ENCODE assay signal across 8 cellular contexts in the genomic region with DNA sequence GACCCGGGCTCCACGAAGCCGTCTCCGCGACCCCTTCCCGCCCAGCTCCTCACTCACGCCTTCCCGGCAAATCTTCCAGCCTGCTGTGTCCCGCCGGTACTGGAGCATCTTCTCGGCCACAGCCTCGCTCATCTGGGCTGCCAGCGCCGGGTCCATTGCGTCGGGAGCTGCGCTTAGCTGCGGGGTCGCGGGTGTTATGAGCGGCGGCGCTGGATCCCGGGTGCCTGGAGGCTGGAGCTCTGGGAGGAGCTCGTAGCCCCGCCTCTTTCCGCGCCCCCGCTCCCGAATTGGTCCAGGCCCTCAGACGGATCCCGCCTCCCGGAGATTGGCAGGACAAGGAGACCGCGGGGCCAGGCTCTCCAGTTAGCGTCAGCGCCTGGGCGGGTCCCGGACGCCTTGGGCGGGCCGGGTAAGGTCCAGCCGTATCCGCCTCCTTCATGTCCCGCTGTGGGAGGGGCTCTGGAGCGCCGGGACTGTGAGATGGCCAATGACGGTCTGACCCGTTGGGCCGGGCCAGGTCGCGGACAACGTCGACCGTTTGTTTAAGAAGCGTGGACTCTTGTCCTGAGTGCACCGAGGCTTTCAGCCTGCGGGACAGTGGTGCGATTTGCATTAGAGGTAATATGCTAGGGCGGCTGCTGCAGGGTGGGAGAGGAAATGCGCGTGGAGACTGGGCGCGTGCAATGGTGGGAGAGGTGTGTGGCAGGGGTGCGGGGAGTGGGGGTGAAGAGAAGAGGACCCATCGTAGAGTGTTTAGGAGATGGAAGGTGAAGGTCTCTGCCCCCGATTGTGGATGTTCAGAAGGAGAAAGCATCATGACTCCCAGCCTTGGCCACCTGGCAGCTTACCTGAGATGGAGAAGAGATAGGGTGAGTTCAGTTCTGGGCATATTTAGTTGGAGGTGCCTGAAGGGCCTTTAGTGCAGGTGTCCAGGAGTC. TPM values are rescaled to one million over a fixed set of nuclear protein-coding genes. Genes with fewer than 3 reads are reported as not detected.
DNase-seq lines count a peak whose midpoint lies in the region; ATAC-seq, FAIRE-seq and TF ChIP-seq lines count a peak whose summit lies in the region.

A gene with protein sequence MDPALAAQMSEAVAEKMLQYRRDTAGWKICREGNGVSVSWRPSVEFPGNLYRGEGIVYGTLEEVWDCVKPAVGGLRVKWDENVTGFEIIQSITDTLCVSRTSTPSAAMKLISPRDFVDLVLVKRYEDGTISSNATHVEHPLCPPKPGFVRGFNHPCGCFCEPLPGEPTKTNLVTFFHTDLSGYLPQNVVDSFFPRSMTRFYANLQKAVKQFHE (minus strand): TSS at position 198 of the 938 bp plus-strand sequence. CDS start 42 bp downstream, at position 156.

- CTCF ChIA-PET in mammary epithelial cell (lab: Charles Lee; ENCODE audit: low non-redundant PET): interaction anchor here (0.5 to 0.7 kb wide), 2 partner anchors 58 to 283 kb away, joined by 3 read pairs; no protein-coding TSS in a partner anchor

- peaks cover 26% of the 10 kb centered on the region for H3K4me1 ChIP-seq in ACC112 (ENCODE audit: control insufficient read depth, insufficient read depth, low read length, unreplicated experiment)
- peaks cover 14% of the 10 kb centered on the region for H3K4me1 ChIP-seq in mammary epithelial cell (ENCODE audit: insufficient read depth, low read length)
- H3K4me1 ChIP-seq in small intestine (ENCODE audit: control insufficient read depth in 2 of 2, insufficient read depth in 1 of 2, low read depth in 1 of 2, low read length in 1 of 2): no peaks in the 10 kb centered on the region

- in situ Hi-C loops in mammary epithelial cell (cut with MboI; ENCODE audit: low sequenced_read_pairs in 2 of 2): no loop called here

- H3K27ac ChIP-seq in ACC112 (ENCODE audit: low read depth, low read length): no peak within 1 kb of the TSS
- peak within 1 kb of the TSS; percentile 78 for H3K27ac ChIP-seq in VCaP
- H3K27ac ChIP-seq in mammary epithelial cell (ENCODE audit: insufficient read depth, low read depth, low read length): peak within 1 kb of the TSS; percentile 88
- peak within 1 kb of the TSS; percentile 72 to 92 for H3K27ac ChIP-seq in small intestine (ENCODE audit: low read depth in 1 of 2, low read length in 1 of 2)

- TF ChIP-seq CTCF in VCaP (conservative IDR thresholded peaks at IDR 0.05) (no peak), mammary epithelial cell (conservative IDR thresholded peaks at IDR 0.05 in 1 of 2, IDR thresholded peaks at IDR 0.05 in 1 of 2; ENCODE audit: extremely low read depth in 1 of 2, insufficient read depth in 1 of 2, low read depth in 1 of 2, low read length in 2 of 2) (no peak)

- H3K27me3 ChIP-seq in ACC112 (ENCODE audit: insufficient read depth, low read length) (no peaks in the 10 kb centered on the region), mammary epithelial cell (ENCODE audit: insufficient read depth, low read length) (no peaks in the 10 kb centered on the region), small intestine (ENCODE audit: control insufficient read depth in 2 of 2, insufficient read depth in 2 of 2, low read length in 2 of 2) (no peaks in the 10 kb centered on the region)

- under 1% methylated on average over 56 of the region's 67 CpGs for WGBS in mammary epithelial cell (ENCODE audit: low coverage, missing lambda C conversion rate)
- 0 to 1% (median 0%) methylated on average over 65 to 67 of the region's 67 CpGs for WGBS in small intestine, 3 donors

- no peaks in the 10 kb centered on the region for H3K79me2 ChIP-seq in ACC112 (ENCODE audit: control insufficient read depth, insufficient read depth, low read length, unreplicated experiment)
- H3K79me2 ChIP-seq in mammary epithelial cell (ENCODE audit: insufficient read depth, low read length): peaks cover 20% of the 10 kb centered on the region

- H3K4me3 ChIP-seq in ACC112 (ENCODE audit: low read depth, low read length) (peak within 1 kb of the TSS; percentile 91), mammary epithelial cell (replicated peaks in 1 of 3; ENCODE audit: insufficient read depth in 1 of 3, low read depth in 2 of 3, low read length in 3 of 3) (peak within 1 kb of the TSS; percentile 97 to 99 (median 97)), small intestine (ENCODE audit: low read depth in 1 of 2, low read length in 2 of 2) (peak within 1 kb of the TSS; percentile 86 to 91)

- dilution Hi-C loops in mammary epithelial cell (cut with HindIII; ENCODE audit: low sequenced_read_pairs): no loop called here

- peak within 1 kb of the TSS; percentile 94 for H3K4me2 ChIP-seq in mammary epithelial cell (ENCODE audit: insufficient read depth, low read depth, low read length)

- peak within 1 kb of the TSS; percentile 95 for H3K9ac ChIP-seq in mammary epithelial cell (ENCODE audit: insufficient read depth, low read length)

- intact Hi-C loops in mammary epithelial cell (cut with micrococcal nuclease): loop anchor here (1.0 to 5.0 kb wide), 5 partner anchors 10 to 71 kb away; no protein-coding TSS in a partner anchor

- BruUV-seq in mammary epithelial cell (replicated peaks; lab: Mats Ljungman, UMichigan): no TSS peak

- no peaks in the 10 kb centered on the region for H4K20me1 ChIP-seq in mammary epithelial cell (ENCODE audit: insufficient read depth, low read length)

- ATAC-seq in GM18870 (IDR thresholded peaks at IDR 0.05; ENCODE audit: unreplicated experiment) (peak; percentile 96), HG03108 (IDR thresholded peaks at IDR 0.05; ENCODE audit: unreplicated experiment) (peak; percentile 100)

- H3K9me3 ChIP-seq in mammary epithelial cell (replicated peaks; ENCODE audit: insufficient read depth, low read length) (no peaks in the 10 kb centered on the region), small intestine (ENCODE audit: control insufficient read depth, low read depth) (no peaks in the 10 kb centered on the region)

- H2AFZ ChIP-seq in ACC112 (ENCODE audit: low read length, unreplicated experiment): peak within 1 kb of the TSS; percentile 91
- H2AFZ ChIP-seq in mammary epithelial cell (ENCODE audit: low read depth, low read length): peak within 1 kb of the TSS; percentile 99

- H3K36me3 ChIP-seq in ACC112 (ENCODE audit: insufficient read depth, low read length): no peaks in the 10 kb centered on the region
- peaks cover 5% of the 10 kb centered on the region for H3K36me3 ChIP-seq in mammary epithelial cell (ENCODE audit: insufficient read depth, low read length)
- peaks cover 0 to 2% of the 10 kb centered on the region in 2 donors for H3K36me3 ChIP-seq in small intestine (ENCODE audit: control insufficient read depth in 2 of 2, insufficient read depth in 2 of 2, low read length in 2 of 2)

- peak; percentile 95 for DNase-seq in NCI-H2171 treated with DMSO at 0.1 percent for 48 hours (lab: John Stamatoyannopoulos, UW)
- peak; percentile 97 for DNase-seq in mammary epithelial cell
- DNase-seq in iPS-NIHi11 (ENCODE audit: low spot score): peak; percentile 99
- DNase-seq in small intestine: peak; percentile 99

- FAIRE-seq in small intestine (lab: Jason Lieb, UNC): no peak

RNA-seq across cellular contexts. Expression of the gene that starts here (rescaled TPM):
- total RNA-seq in mammary epithelial cell: 10 to 100 TPM; 10.2 to 19.1 TPM
- polyA plus RNA-seq in mammary epithelial cell: 29.0 TPM
- 9.8 TPM for polyA minus RNA-seq in mammary epithelial cell
- 10 to 100 TPM in 2 of 3 donors, 1 to 10 TPM in 1; 7.8 to 21.5 (median 12.1) TPM for polyA plus RNA-seq in small intestine
